Comparison of ENCODE assay signal across 8 cellular contexts in the genomic region with DNA sequence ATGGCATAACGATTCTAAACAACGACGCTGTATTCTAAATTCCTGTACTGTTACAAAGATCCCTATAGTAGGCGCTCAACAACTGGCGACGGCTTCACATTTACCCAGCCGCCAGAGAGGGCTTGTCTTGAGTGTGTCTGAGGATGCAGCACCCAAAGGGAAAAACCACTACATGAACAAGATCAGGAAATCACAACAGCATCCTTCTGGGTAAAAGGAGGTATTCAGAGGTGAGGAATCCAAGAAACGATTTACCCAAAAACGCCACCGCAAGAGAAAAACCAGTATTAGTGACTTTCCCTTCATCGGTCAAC. TPM values are rescaled to one million over a fixed set of nuclear protein-coding genes. Genes with fewer than 3 reads are reported as not detected.
DNase-seq lines count a peak whose midpoint lies in the region; ATAC-seq and TF ChIP-seq lines count a peak whose summit lies in the region.

No MANE protein-coding gene starts in this region.

- H4K5ac ChIP-seq in IMR-90 (ENCODE audit: low read depth, low read length): peak overlapping the region; percentile 74; the same call in 1 of the 2 replicates

- H2BK5ac ChIP-seq in IMR-90 (ENCODE audit: low read depth, low read length, poor library complexity, severe bottlenecking): peak overlapping the region; percentile 85

- DNase-seq in DMS79 treated with DMSO at 0.1 percent for 48 hours (lab: John Stamatoyannopoulos, UW) (peak; percentile 71), IMR-90 (peak; percentile 81), PC-3 (peak; percentile 88), fibroblast of mammary gland (ENCODE audit: low read depth) (peak; percentile 82)
- DNase-seq in activated T-cell treated with anti-CD3 and anti-CD28 coated beads, Interleukin-2, amount 50 U/mL, for 24 hours: peak; percentile 62
- DNase-seq in natural killer cell treated with Interleukin-12 subunit alpha and Interleukin-12 subunit beta and Interleukin-15 and Interleukin-18, amount 100 ng/mL, for 72 hours (ENCODE audit: low spot score): peak; percentile 70
- peak; percentile 68 for DNase-seq in stimulated activated naive CD8-positive, alpha-beta T cell treated with anti-CD3 and anti-CD28 coated beads, Interleukin-15, Interleukin-2, amounts not matched to agents 100 U/mL and 50 U/mL, for 24 hours

- peak overlapping the region; percentile 92 for H3K4me3 ChIP-seq in IMR-90 (ENCODE audit: insufficient read depth, low read depth, low read length)
- H3K4me3 ChIP-seq in PC-3 (ENCODE audit: low read length): peak overlapping the region; percentile 85
- H3K4me3 ChIP-seq in fibroblast of mammary gland (ENCODE audit: control insufficient read depth, low read depth, low read length): peak overlapping the region; percentile 84

- H3K9me2 ChIP-seq in PC-3 (replicated peaks; ENCODE audit: low read length): no peaks in the 10 kb centered on the region

- H4K91ac ChIP-seq in IMR-90 (ENCODE audit: insufficient read depth, low read depth, low read length): peak overlapping the region; percentile 41; the same call in 1 of the 2 replicates

- POLR2A ChIA-PET in IMR-90 (lab: Charles Lee; ENCODE audit: unreplicated experiment) (no interaction called here), PC-3 (lab: Charles Lee; ENCODE audit: unreplicated experiment) (no interaction called here)

- H3F3A ChIP-seq in PC-3 (ENCODE audit: low read length, unreplicated experiment): no peaks in the 10 kb centered on the region

- peak overlapping the region; percentile 50 for H3K14ac ChIP-seq in IMR-90 (replicated peaks; ENCODE audit: low read depth, low read length)

- dilution Hi-C loops in IMR-90 (cut with HindIII; ENCODE audit: low sequenced_read_pairs, unreplicated experiment): no loop called here

- peak overlapping the region; percentile 82; the same call in 1 of the 2 replicates for H3K56ac ChIP-seq in IMR-90 (ENCODE audit: extremely low read depth, insufficient read depth, low read length)

- H3K27me3 Mint-ChIP-seq in activated T-cell treated with anti-CD3 and anti-CD28 coated beads, Interleukin-2, amount 50 U/mL, for 24 hours: no peaks in the 10 kb centered on the region
- H3K27me3 Mint-ChIP-seq in natural killer cell treated with Interleukin-12 subunit alpha and Interleukin-12 subunit beta and Interleukin-15 and Interleukin-18, amount 100 ng/mL, for 72 hours: no peaks in the 10 kb centered on the region

- CTCF ChIA-PET in IMR-90 (lab: Yijun Ruan, JAX): no interaction called here
- CTCF ChIA-PET in PC-3 (lab: Charles Lee): no interaction called here

- H4K20me1 ChIP-seq in IMR-90 (ENCODE audit: insufficient read depth, low read length) (no peaks in the 10 kb centered on the region), PC-3 (ENCODE audit: low read length) (no peaks in the 10 kb centered on the region)

- intact Hi-C loops in IMR-90 (cut with micrococcal nuclease) (loop anchor here (1.0 to 2.0 kb wide), 2 partner anchors 80 to 124 kb away; a partner anchor contains a TSS), PC-3 (cut with micrococcal nuclease) (loop anchor here (1.0 kb wide), 4 partner anchors 39 to 124 kb away; a partner anchor contains a TSS)

- H3K4ac ChIP-seq in IMR-90 (ENCODE audit: low read depth, low read length): peak overlapping the region; percentile 54; the same call in 1 of the 2 replicates

- BruUV-seq in IMR-90 (replicated peaks; lab: Mats Ljungman, UMichigan): no TSS peak
- no TSS peak for BruUV-seq in PC-3 (replicated peaks; lab: Mats Ljungman, UMichigan)

- H2AK9ac ChIP-seq in IMR-90 (replicated peaks; ENCODE audit: low read depth, low read length, poor library complexity): peak overlapping the region; percentile 92

- peaks cover 28% of the 10 kb centered on the region for H3K79me2 ChIP-seq in PC-3 (ENCODE audit: low read length)

- H3K27ac ChIP-seq in IMR-90 (ENCODE audit: insufficient read depth, low read length) (peak overlapping the region; percentile 88), PC-3 (ENCODE audit: low read length) (peak overlapping the region; percentile 38)

- peak overlapping the region; percentile 86; the same call in 1 of the 2 replicates for H3K23ac ChIP-seq in IMR-90 (ENCODE audit: low read depth, low read length)

- no peak overlapping the region for H3K4me3 Mint-ChIP-seq in activated T-cell treated with anti-CD3 and anti-CD28 coated beads, Interleukin-2, amount 50 U/mL, for 24 hours
- H3K4me3 Mint-ChIP-seq in natural killer cell treated with Interleukin-12 subunit alpha and Interleukin-12 subunit beta and Interleukin-15 and Interleukin-18, amount 100 ng/mL, for 72 hours: no peak overlapping the region

- peaks cover 49% of the 10 kb centered on the region for H3K36me3 Mint-ChIP-seq in activated T-cell treated with anti-CD3 and anti-CD28 coated beads, Interleukin-2, amount 50 U/mL, for 24 hours (ENCODE audit: low read depth)
- H3K36me3 Mint-ChIP-seq in natural killer cell treated with Interleukin-12 subunit alpha and Interleukin-12 subunit beta and Interleukin-15 and Interleukin-18, amount 100 ng/mL, for 72 hours: no peaks in the 10 kb centered on the region

- H2BK15ac ChIP-seq in IMR-90 (ENCODE audit: low read depth, low read length): no peak overlapping the region; the same call in 2 of the 3 replicates

- TF ChIP-seq CTCF in IMR-90 (conservative IDR thresholded peaks at IDR 0.05; ENCODE audit: low read depth, low read length) (peak; percentile 77), PC-3 (conservative IDR thresholded peaks at IDR 0.05; ENCODE audit: low read depth, low read length) (peak; percentile 91), fibroblast of mammary gland (conservative IDR thresholded peaks at IDR 0.05; ENCODE audit: control insufficient read depth, insufficient read depth, low read depth, low read length) (peak; percentile 77)

- peak overlapping the region; percentile 89 for H2AFZ ChIP-seq in IMR-90 (replicated peaks; ENCODE audit: low read length, poor library complexity)
- peak overlapping the region; percentile 96 for H2AFZ ChIP-seq in PC-3 (ENCODE audit: low read length)

- peak overlapping the region; percentile 66 for H3K4me2 ChIP-seq in IMR-90 (ENCODE audit: low read depth, low read length)
- peak overlapping the region; percentile 86 for H3K4me2 ChIP-seq in PC-3 (ENCODE audit: low read length)

- peaks cover 14% of the 10 kb centered on the region for H3K4me1 Mint-ChIP-seq in activated T-cell treated with anti-CD3 and anti-CD28 coated beads, Interleukin-2, amount 50 U/mL, for 24 hours (ENCODE audit: low read depth)
- peaks cover 17 to 24% of the 10 kb centered on the region in 2 donors for H3K4me1 Mint-ChIP-seq in natural killer cell treated with Interleukin-12 subunit alpha and Interleukin-12 subunit beta and Interleukin-15 and Interleukin-18, amount 100 ng/mL, for 72 hours (ENCODE audit: low read depth in 2 of 2)

- H4K8ac ChIP-seq in IMR-90 (ENCODE audit: low read depth in 2 of 2, low read length in 2 of 2): peak overlapping the region; percentile 80 to 87; a peak in 3 of 4 replicates

- H3K27ac Mint-ChIP-seq in activated T-cell treated with anti-CD3 and anti-CD28 coated beads, Interleukin-2, amount 50 U/mL, for 24 hours: no peak overlapping the region
- H3K27ac Mint-ChIP-seq in natural killer cell treated with Interleukin-12 subunit alpha and Interleukin-12 subunit beta and Interleukin-15 and Interleukin-18, amount 100 ng/mL, for 72 hours: no peak overlapping the region

- peak; percentile 62 for TF ChIP-seq RAD21 in IMR-90 (IDR thresholded peaks at IDR 0.05; ENCODE audit: low read length)

- peaks cover 12 to 43% of the 10 kb centered on the region in 2 experiments for H3K79me1 ChIP-seq in IMR-90 (ENCODE audit: low read depth in 1 of 2, low read length in 2 of 2)

- H3K9me3 Mint-ChIP-seq in activated T-cell treated with anti-CD3 and anti-CD28 coated beads, Interleukin-2, amount 50 U/mL, for 24 hours: no peaks in the 10 kb centered on the region
- no peaks in the 10 kb centered on the region for H3K9me3 Mint-ChIP-seq in natural killer cell treated with Interleukin-12 subunit alpha and Interleukin-12 subunit beta and Interleukin-15 and Interleukin-18, amount 100 ng/mL, for 72 hours

- in situ Hi-C loops in IMR-90 (cut with MboI; ENCODE audit: low sequenced_read_pairs): loop anchor here (25.0 kb wide), 1 partner anchor 1368 kb away; no protein-coding TSS in a partner anchor

- ATAC-seq in GM21576 (IDR thresholded peaks at IDR 0.05; ENCODE audit: unreplicated experiment): peak; percentile 91
- peak; percentile 86 for ATAC-seq in IMR-90 (ENCODE audit: low read depth)
- peak; percentile 82 for ATAC-seq in PC-3
- peak; percentile 71 to 74 for ATAC-seq in natural killer cell treated with Interleukin-12 subunit alpha and Interleukin-12 subunit beta and Interleukin-15 and Interleukin-18, amount 100 ng/mL, for 72 hours
- ATAC-seq in stimulated activated naive CD8-positive, alpha-beta T cell treated with anti-CD3 and anti-CD28 coated beads, Interleukin-15, Interleukin-2, amounts not matched to agents 100 U/mL and 50 U/mL, for 24 hours: peak; percentile 76

- H3K9me3 ChIP-seq in IMR-90 (ENCODE audit: control insufficient read depth, insufficient read depth, low read length): no peaks in the 10 kb centered on the region
- H3K9me3 ChIP-seq in PC-3 (ENCODE audit: low read length): no peaks in the 10 kb centered on the region

- H3K18ac ChIP-seq in IMR-90 (ENCODE audit: low read depth, low read length): no peak overlapping the region; the same call in 1 of the 2 replicates

- H3K27me3 ChIP-seq in IMR-90 (ENCODE audit: control insufficient read depth, insufficient read depth, low read length) (no peaks in the 10 kb centered on the region), PC-3 (ENCODE audit: low read length) (no peaks in the 10 kb centered on the region)

- peaks cover 4% of the 10 kb centered on the region; the same call in 1 of the 2 replicates for H3K4me1 ChIP-seq in IMR-90 (ENCODE audit: control insufficient read depth, insufficient read depth, low read length)
- peaks cover 10% of the 10 kb centered on the region for H3K4me1 ChIP-seq in PC-3 (ENCODE audit: insufficient read depth, low read length)

- peaks cover 6% of the 10 kb centered on the region for H3K36me3 ChIP-seq in IMR-90 (ENCODE audit: control insufficient read depth, insufficient read depth, low read length)
- H3K36me3 ChIP-seq in PC-3 (ENCODE audit: low read depth, low read length): no peaks in the 10 kb centered on the region; the same call in 1 of the 2 replicates

- H3K9ac ChIP-seq in IMR-90 (ENCODE audit: low read depth, low read length): peak overlapping the region; percentile 96
- H3K9ac ChIP-seq in PC-3 (ENCODE audit: low read length): peak overlapping the region; percentile 74

- H3K9me1 ChIP-seq in IMR-90 (ENCODE audit: insufficient read depth, low read length): peaks cover 3% of the 10 kb centered on the region; the same call in 1 of the 2 replicates

- no peak overlapping the region for H2AK5ac ChIP-seq in IMR-90 (ENCODE audit: low read depth, low read length)

- no peak overlapping the region for H2BK20ac ChIP-seq in IMR-90 (ENCODE audit: low read depth, low read length)

- H2BK120ac ChIP-seq in IMR-90 (ENCODE audit: low read depth, low read length): no peak overlapping the region

- WGBS in IMR-90 (ENCODE audit: extremely low coverage in 2 of 2, insufficient read length in 1 of 2), 2 experiments: 0% methylated on average over 3 of the region's 11 CpGs; no CpG with 5 or more reads in 1 of the 2 experiments

- peak; percentile 65 for TF ChIP-seq POLR2A in IMR-90 (IDR thresholded peaks at IDR 0.05; ENCODE audit: low read depth, low read length)

RNA-seq across cellular contexts. Expression of a gene that starts 0.7 kb away (rescaled TPM):
- 8.1 and 11.7 TPM in 2 replicates for total RNA-seq in IMR-90 (2012; rRNA removed)
- 2.5 and 3.1 TPM in 2 replicates for polyA plus RNA-seq in IMR-90 (2012; rRNA removed)
- polyA plus RNA-seq in IMR-90 (2012; cell fraction: cytosol; rRNA removed): 0.36 and 1.3 TPM in 2 replicates
- 0.41 and 3.6 TPM in 2 replicates for polyA plus RNA-seq in IMR-90 (2012; cell fraction: nucleus; rRNA removed; ENCODE audit: low replicate concordance)
- 9.0 and 11.6 TPM in 2 replicates for total RNA-seq in PC-3 (2014; rRNA removed)
- total RNA-seq in natural killer cell treated with Interleukin-12 subunit alpha and Interleukin-12 subunit beta and Interleukin-15 and Interleukin-18, amount 100 ng/mL, for 72 hours: 10 to 100 TPM; 13.5 to 16.9 TPM

RNA-seq across cellular contexts. Expression of a gene that starts 43.1 kb away (rescaled TPM):
- 94.1 and 129 TPM in 2 replicates for total RNA-seq in IMR-90 (2012; rRNA removed)
- polyA plus RNA-seq in IMR-90 (2012; rRNA removed): 38.9 and 47.7 TPM in 2 replicates
- 5.5 and 8.8 TPM in 2 replicates for polyA plus RNA-seq in IMR-90 (2012; cell fraction: cytosol; rRNA removed)
- polyA plus RNA-seq in IMR-90 (2012; cell fraction: nucleus; rRNA removed; ENCODE audit: low replicate concordance): 25.9 and 134 TPM in 2 replicates
- total RNA-seq in PC-3 (2014; rRNA removed): 84.5 and 86.0 TPM in 2 replicates
- total RNA-seq in natural killer cell treated with Interleukin-12 subunit alpha and Interleukin-12 subunit beta and Interleukin-15 and Interleukin-18, amount 100 ng/mL, for 72 hours: 10 to 100 TPM; 92.3 to 94.9 TPM

Comparison
In these comparisons a context has a peak if more than half of its experiments do, and no peak if none do; other contexts are left out.
1. Peak in every context shown above with its lines: DNase-seq, ATAC-seq, H3K4me3 ChIP-seq and H3K27ac ChIP-seq.